ENCODE assay signal across 9 cellular contexts in genomic region chr4:76989391-76990061, GRCh38. TPM values are rescaled to one million over a fixed set of nuclear protein-coding genes. Genes with fewer than 3 reads are reported as not detected.
DNase-seq lines count a peak whose midpoint lies in the region; ATAC-seq lines count a peak whose summit lies in the region.
"Had no signal": no experiment of that assay in that cellular context is flagged by ENCODE, and none has a peak within 500 bp of the region (broad histone marks: within the 10 kb centered on the region; RNA-seq: fewer than 3 reads in every experiment).

No MANE protein-coding gene starts in this region.

- H3K27ac ChIP-seq in naive thymus-derived CD4-positive, alpha-beta T cell (ENCODE audit: low read depth, low read length), result peak overlapping the region; percentile 14
- H3K27ac ChIP-seq: neutrophil had no signal

- POLR2A ChIA-PET in naive thymus-derived CD4-positive, alpha-beta T cell (lab: Charles Lee), result interaction anchor here (0.8 to 4.7 kb wide), 7 partner anchors 16 to 87 kb away, joined by 3 to 34 read pairs (median 4); partner anchors contain the start of gene SEPTIN11

- H3K36me3 ChIP-seq in naive thymus-derived CD4-positive, alpha-beta T cell (ENCODE audit: control insufficient read depth in 2 of 3, insufficient read depth in 3 of 3, low read length in 3 of 3), result no peaks in the 10 kb centered on the region
- H3K36me3 ChIP-seq: neutrophil had no signal

- peak overlapping the region; percentile 40 to 97 (median 86) for H3K27ac Mint-ChIP-seq in naive thymus-derived CD4-positive, alpha-beta T cell

- H3K4me1 Mint-ChIP-seq in naive thymus-derived CD4-positive, alpha-beta T cell, result peaks cover 40 to 96% (median 86%) of the 10 kb centered on the region in 7 donors

- peaks cover 0 to 33% (median 0%) of the 10 kb centered on the region in 5 donors for H3K27me3 Mint-ChIP-seq in naive thymus-derived CD4-positive, alpha-beta T cell

- peak; percentile 24 for DNase-seq in activated CD4-positive, CD25-positive, alpha-beta regulatory T cell treated with anti-CD3 and anti-CD28 coated beads, Interleukin-2, amount 50 U/mL, for 16 hours (ENCODE audit: low read depth, low spot score)
- DNase-seq in activated T-helper 1 cell treated with anti-CD3 and anti-CD28 coated beads, Interleukin-2, amount 50 U/mL, for 16 hours (ENCODE audit: low read depth in 1 of 2, low spot score in 1 of 2), result peak; percentile 17 to 24
- peak in 8 of 9 donors; percentile 20 to 84 (median 76) for DNase-seq in naive thymus-derived CD4-positive, alpha-beta T cell
- peak; percentile 54 for DNase-seq in stimulated activated naive CD8-positive, alpha-beta T cell treated with anti-CD3 and anti-CD28 coated beads, Interleukin-15, Interleukin-2, amounts not matched to agents 100 U/mL and 50 U/mL, for 24 hours
- DNase-seq in AG20443 (ENCODE audit: low spot score) (no peak), SHP77 (lab: John Stamatoyannopoulos, UW) (no peak), middle frontal gyrus (ENCODE audit: extremely low spot score, low spot score) (no peak)
- DNase-seq: dermis blood vessel endothelial cell had no signal

- peaks cover 0 to 23% (median 0%) of the 10 kb centered on the region in 5 donors for H3K36me3 Mint-ChIP-seq in naive thymus-derived CD4-positive, alpha-beta T cell

- CTCF ChIA-PET in naive thymus-derived CD4-positive, alpha-beta T cell (lab: Charles Lee), result interaction anchor here (1.3 kb wide), 1 partner anchor 56 kb away, joined by 4 read pairs; no protein-coding TSS in a partner anchor

- no peaks in the 10 kb centered on the region for H3K9me3 ChIP-seq in naive thymus-derived CD4-positive, alpha-beta T cell (ENCODE audit: control insufficient read depth in 2 of 3, low read length in 3 of 3)
- H3K9me3 ChIP-seq: neutrophil had no signal

- ATAC-seq in naive thymus-derived CD4-positive, alpha-beta T cell, result peak; percentile 78
- ATAC-seq in stimulated activated naive CD8-positive, alpha-beta T cell treated with anti-CD3 and anti-CD28 coated beads, Interleukin-15, Interleukin-2, amounts not matched to agents 100 U/mL and 50 U/mL, for 24 hours, result peak; percentile 76

- H3K4me3 Mint-ChIP-seq in naive thymus-derived CD4-positive, alpha-beta T cell, result peak overlapping the region; percentile 31 to 88 (median 81)

- H3K27me3 ChIP-seq in naive thymus-derived CD4-positive, alpha-beta T cell (ENCODE audit: control insufficient read depth in 2 of 2, insufficient read depth in 2 of 2, low read length in 2 of 2), result no peaks in the 10 kb centered on the region

- H3K4me3 ChIP-seq in naive thymus-derived CD4-positive, alpha-beta T cell (ENCODE audit: low read length), result peak overlapping the region; percentile 59

- H3K4me1 ChIP-seq in naive thymus-derived CD4-positive, alpha-beta T cell (ENCODE audit: control insufficient read depth in 2 of 2, insufficient read depth in 2 of 2, low read length in 2 of 2), result peaks cover 38 to 58% of the 10 kb centered on the region in 2 donors

- intact Hi-C loops in naive thymus-derived CD4-positive, alpha-beta T cell (cut with micrococcal nuclease), result loop anchor here (1.0 to 10.0 kb wide), 6 partner anchors 18 to 1475 kb away; partner anchors contain the start of genes CCNG2 (in 1 of the 2), RCHY1 (in 1 of the 2) and THAP6 (in 1 of the 2)

- peaks cover 0 to 6% (median 0%) of the 10 kb centered on the region in 11 donors for H3K9me3 Mint-ChIP-seq in naive thymus-derived CD4-positive, alpha-beta T cell

RNA-seq across cellular contexts. Expression of gene SEPTIN11, which starts 40.0 kb away (rescaled TPM):
- 10 to 100 TPM; 12.2 to 29.3 (median 20.3) TPM for total RNA-seq in naive thymus-derived CD4-positive, alpha-beta T cell
- polyA plus RNA-seq in naive thymus-derived CD4-positive, alpha-beta T cell, result 10 to 100 TPM in 1 of 2 donors, 1 to 10 TPM in 1; 9.2 to 16.3 TPM

Comparison
In these comparisons a context has a peak if more than half of its experiments do, and no peak if none do; other contexts are left out.
1. DNase-seq: peak in activated CD4-positive, CD25-positive, alpha-beta regulatory T cell treated with anti-CD3 and anti-CD28 coated beads, Interleukin-2, amount 50 U/mL, for 16 hours (single experiment), activated T-helper 1 cell treated with anti-CD3 and anti-CD28 coated beads, Interleukin-2, amount 50 U/mL, for 16 hours (2 of 2), naive thymus-derived CD4-positive, alpha-beta T cell (8 of 9) and stimulated activated naive CD8-positive, alpha-beta T cell treated with anti-CD3 and anti-CD28 coated beads, Interleukin-15, Interleukin-2, amounts not matched to agents 100 U/mL and 50 U/mL, for 24 hours (single experiment); none in AG20443 (single experiment), SHP77 (0 of 2) and middle frontal gyrus (single experiment).